ENCODE assay signal across 11 cellular contexts in the genomic region with DNA sequence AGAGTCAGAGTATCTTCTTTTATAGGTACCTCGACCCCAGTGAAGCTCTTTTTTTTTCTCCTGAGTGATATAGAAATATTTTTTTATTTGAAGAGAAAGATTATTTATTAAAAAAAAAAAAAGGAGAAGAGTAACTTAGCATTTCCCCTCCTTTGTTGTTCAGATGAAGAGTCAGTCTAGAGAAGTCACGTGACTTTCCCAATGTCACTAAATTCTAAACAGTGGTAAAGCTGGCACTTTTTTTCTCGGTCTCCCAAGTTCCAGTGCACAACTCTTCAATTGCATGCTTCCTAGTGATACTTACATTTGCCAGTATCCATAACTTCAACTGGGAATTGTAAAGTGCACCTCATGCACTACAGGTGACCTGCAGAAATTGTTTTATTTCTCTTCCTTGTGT.
"Had no signal": no experiment of that assay in that cellular context is flagged by ENCODE, and none has a peak within 500 bp of the region (broad histone marks: within the 10 kb centered on the region; RNA-seq: fewer than 3 reads in every experiment).

No MANE protein-coding gene starts in this region.

- FAIRE-seq: H1, H54 had no signal

- H2AFZ ChIP-seq: GM23248, GM23338 had no signal

- ATAC-seq: GM23338, HCT116 had no signal

- H3K9ac ChIP-seq: GM23248 had no signal

- H3K4me3 Mint-ChIP-seq: GM23338, H9, HFFc6 had no signal

- H3K4me2 ChIP-seq: GM23338 had no signal

- H3K27ac ChIP-seq: GM23248 had no signal

- H3K4me3 ChIP-seq: GM23248, GM23338, HAP-1 had no signal

- H3K27ac Mint-ChIP-seq: GM23338, H9, HFFc6 had no signal

- H3K4me1 ChIP-seq: HAP-1 had no signal

- H3K36me3 ChIP-seq: HAP-1 had no signal

- H3K9me3 Mint-ChIP-seq: GM23338, H9, HFFc6 had no signal

- DNase-seq: GM23248, GOT3, H7, H9, HCEC 1CT, HFFc6 had no signal

- H3K4me1 Mint-ChIP-seq: GM23338 had no signal

- H3K9me3 ChIP-seq: HAP-1 had no signal
